In genomic region chr7:69110450-69111050, GRCh38 we compare ENCODE assay signal across 21 cellular contexts.
"Had no signal": no experiment of that assay in that cellular context is flagged by ENCODE, and none has a peak within 500 bp of the region (broad histone marks: within the 10 kb centered on the region; RNA-seq: fewer than 3 reads in every experiment).

No MANE protein-coding gene starts in this region.

- H3K27me3 Mint-ChIP-seq: dendritic cell treated with granulocyte-macrophage colony-stimulating factor and Interleukin-4, amounts not matched to agents 40 ng/mL and 50 ng/mL, for 4 days; stimulated activated naive CD8-positive, alpha-beta T cell treated with anti-CD3 and anti-CD28 coated beads, Interleukin-15, amount 100 ng/mL, for 72 hours had no signal

- ATAC-seq: esophagus mucosa; gastrocnemius medialis; left ventricle myocardium superior; lower lobe of right lung; naive thymus-derived CD8-positive, alpha-beta T cell; stimulated activated naive CD8-positive, alpha-beta T cell treated with anti-CD3 and anti-CD28 coated beads, Interleukin-15, amount 100 ng/mL, for 72 hours; upper lobe of right lung had no signal

- H3K4me1 Mint-ChIP-seq: naive thymus-derived CD8-positive, alpha-beta T cell; nephron progenitor cell; stimulated activated naive CD8-positive, alpha-beta T cell treated with anti-CD3 and anti-CD28 coated beads, Interleukin-15, amount 100 ng/mL, for 72 hours had no signal

- DNase-seq: effector CD8-positive, alpha-beta T cell; endodermal cell; foreskin fibroblast; gastrocnemius medialis; left ventricle myocardium superior; lower lobe of right lung; naive thymus-derived CD8-positive, alpha-beta T cell; nephron progenitor cell; retina; right lobe of liver; small intestine; stimulated activated CD4-positive, alpha-beta T cell treated with anti-CD3 and anti-CD28 coated beads, Interleukin-15, amount 100 ng/mL, for 24 hours; stimulated activated CD4-positive, alpha-beta T cell treated with anti-CD3 and anti-CD28 coated beads, Interleukin-2, amount 100 ng/mL, for 48 hours; stimulated activated naive CD4-positive, alpha-beta T cell; stimulated activated naive CD8-positive, alpha-beta T cell treated with anti-CD3 and anti-CD28 coated beads, Interleukin-15, amount 100 ng/mL, for 72 hours; transverse colon; upper lobe of right lung; uterus had no signal

- H3K27ac Mint-ChIP-seq: dendritic cell treated with granulocyte-macrophage colony-stimulating factor and Interleukin-4, amounts not matched to agents 40 ng/mL and 50 ng/mL, for 4 days; endodermal cell; naive thymus-derived CD8-positive, alpha-beta T cell; nephron progenitor cell; stimulated activated naive CD8-positive, alpha-beta T cell treated with anti-CD3 and anti-CD28 coated beads, Interleukin-15, amount 100 ng/mL, for 72 hours had no signal

- H3K4me3 ChIP-seq: gastrocnemius medialis, lower lobe of right lung, right lobe of liver, suprapubic skin, transverse colon, upper lobe of right lung, uterus had no signal

- H3K4me3 Mint-ChIP-seq: dendritic cell treated with granulocyte-macrophage colony-stimulating factor and Interleukin-4, amounts not matched to agents 40 ng/mL and 50 ng/mL, for 4 days; endodermal cell; naive thymus-derived CD8-positive, alpha-beta T cell; nephron progenitor cell; stimulated activated naive CD8-positive, alpha-beta T cell treated with anti-CD3 and anti-CD28 coated beads, Interleukin-15, amount 100 ng/mL, for 72 hours had no signal
